ENCODE assay signal across 1 cellular context in genomic region chr2:63840081-63840784, GRCh38.
A peak's percentile ranks its signal among the peaks of the same experiment; 100 is the strongest.
TF ChIP-seq lines count a peak whose summit lies in the region.

No MANE protein-coding gene starts in this region.

TF ChIP-seq in HepG2, 621 proteins besides CTCF, POLR2A, EP300 and RAD21 (continued from another document and continues in another):
- TF ChIP-seq SIN3A (IDR thresholded peaks at IDR 0.05; ENCODE audit: borderline replicate concordance, low read depth, low read length), result peak; percentile 96; the same call in 1 of the 2 replicates
- no peak for TF ChIP-seq ZBED4 (CRISPR knock-in tag; IDR thresholded peaks at IDR 0.05; ENCODE audit: borderline replicate concordance)
- TF ChIP-seq KIAA2018 (CRISPR knock-in tag; IDR thresholded peaks at IDR 0.05; ENCODE audit: borderline replicate concordance), result 0 out of 2 replicates have a peak, but pooled peaks have one; percentile 83
- no peak for TF ChIP-seq RFXANK (CRISPR knock-in tag; IDR thresholded peaks at IDR 0.05)
- TF ChIP-seq ZNF720 (CRISPR knock-in tag; IDR thresholded peaks at IDR 0.05), result no peak
- TF ChIP-seq ARNT2 (CRISPR knock-in tag; IDR thresholded peaks at IDR 0.05; ENCODE audit: low read depth), result peak; percentile 89; the same call in 1 of the 2 replicates
- no peak for TF ChIP-seq ZSCAN22 (CRISPR knock-in tag; IDR thresholded peaks at IDR 0.05)
- TF ChIP-seq ATF7-NPFF (CRISPR knock-in tag; IDR thresholded peaks at IDR 0.05; ENCODE audit: low read depth), result peak; percentile 51
- TF ChIP-seq SNAPC2 (CRISPR knock-in tag; IDR thresholded peaks at IDR 0.05), result peak; percentile 94
- TF ChIP-seq, protein P1, sequence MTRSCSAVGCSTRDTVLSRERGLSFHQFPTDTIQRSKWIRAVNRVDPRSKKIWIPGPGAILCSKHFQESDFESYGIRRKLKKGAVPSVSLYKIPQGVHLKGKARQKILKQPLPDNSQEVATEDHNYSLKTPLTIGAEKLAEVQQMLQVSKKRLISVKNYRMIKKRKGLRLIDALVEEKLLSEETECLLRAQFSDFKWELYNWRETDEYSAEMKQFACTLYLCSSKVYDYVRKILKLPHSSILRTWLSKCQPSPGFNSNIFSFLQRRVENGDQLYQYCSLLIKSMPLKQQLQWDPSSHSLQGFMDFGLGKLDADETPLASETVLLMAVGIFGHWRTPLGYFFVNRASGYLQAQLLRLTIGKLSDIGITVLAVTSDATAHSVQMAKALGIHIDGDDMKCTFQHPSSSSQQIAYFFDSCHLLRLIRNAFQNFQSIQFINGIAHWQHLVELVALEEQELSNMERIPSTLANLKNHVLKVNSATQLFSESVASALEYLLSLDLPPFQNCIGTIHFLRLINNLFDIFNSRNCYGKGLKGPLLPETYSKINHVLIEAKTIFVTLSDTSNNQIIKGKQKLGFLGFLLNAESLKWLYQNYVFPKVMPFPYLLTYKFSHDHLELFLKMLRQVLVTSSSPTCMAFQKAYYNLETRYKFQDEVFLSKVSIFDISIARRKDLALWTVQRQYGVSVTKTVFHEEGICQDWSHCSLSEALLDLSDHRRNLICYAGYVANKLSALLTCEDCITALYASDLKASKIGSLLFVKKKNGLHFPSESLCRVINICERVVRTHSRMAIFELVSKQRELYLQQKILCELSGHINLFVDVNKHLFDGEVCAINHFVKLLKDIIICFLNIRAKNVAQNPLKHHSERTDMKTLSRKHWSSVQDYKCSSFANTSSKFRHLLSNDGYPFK (CRISPR knock-in tag; IDR thresholded peaks at IDR 0.05; ENCODE audit: borderline replicate concordance), result no peak
- peak; percentile 54; the same call in 1 of the 2 replicates for TF ChIP-seq NRL (CRISPR knock-in tag; IDR thresholded peaks at IDR 0.05; ENCODE audit: borderline replicate concordance)
- TF ChIP-seq GABPA (IDR thresholded peaks at IDR 0.05; ENCODE audit: low read depth, low read length), result no peak
- no peak for TF ChIP-seq GABPA (CRISPR knock-in tag; IDR thresholded peaks at IDR 0.05; ENCODE audit: low read depth)
- TF ChIP-seq PHF20 (CRISPR knock-in tag; IDR thresholded peaks at IDR 0.05), result peak; percentile 23; the same call in 1 of the 2 replicates
- TF ChIP-seq ZNF343 (CRISPR knock-in tag; IDR thresholded peaks at IDR 0.05), result 0 out of 2 replicates have a peak, but pooled peaks have one; percentile 44
- TF ChIP-seq ZNF124 (CRISPR knock-in tag; IDR thresholded peaks at IDR 0.05), result no peak
- no peak for TF ChIP-seq ZNF446 (CRISPR knock-in tag; IDR thresholded peaks at IDR 0.05)
- 0 out of 2 replicates have a peak, but pooled peaks have one; percentile 18 for TF ChIP-seq PAWR (CRISPR knock-in tag; IDR thresholded peaks at IDR 0.05; ENCODE audit: borderline replicate concordance)
- TF ChIP-seq RFXAP (CRISPR knock-in tag; IDR thresholded peaks at IDR 0.05; ENCODE audit: borderline replicate concordance), result no peak; the same call in 1 of the 2 replicates
- TF ChIP-seq NFATC3 (CRISPR knock-in tag; IDR thresholded peaks at IDR 0.05), result peak; percentile 74; the same call in 1 of the 2 replicates
- TF ChIP-seq ZNF83 (CRISPR knock-in tag; IDR thresholded peaks at IDR 0.05; ENCODE audit: borderline replicate concordance), result 0 out of 2 replicates have a peak, but pooled peaks have one; percentile 92
- peak; percentile 35; the same call in 1 of the 2 replicates for TF ChIP-seq ZNF362 (CRISPR knock-in tag; IDR thresholded peaks at IDR 0.05; ENCODE audit: borderline replicate concordance)
- peak; percentile 48; the same call in 1 of the 2 replicates for TF ChIP-seq TMF1 (CRISPR knock-in tag; IDR thresholded peaks at IDR 0.05; ENCODE audit: low read depth)
- TF ChIP-seq TARDBP (CRISPR knock-in tag; IDR thresholded peaks at IDR 0.05), result no peak
- TF ChIP-seq ZNF619 (CRISPR knock-in tag; IDR thresholded peaks at IDR 0.05), result no peak
- TF ChIP-seq NAIF1 (CRISPR knock-in tag; IDR thresholded peaks at IDR 0.05; ENCODE audit: borderline replicate concordance), result peak; percentile 75; the same call in 1 of the 2 replicates
- TF ChIP-seq MYPOP (CRISPR knock-in tag; IDR thresholded peaks at IDR 0.05), result no peak; the same call in 1 of the 2 replicates
- TF ChIP-seq GLI4 (CRISPR knock-in tag; IDR thresholded peaks at IDR 0.05; ENCODE audit: borderline replicate concordance), result peak; percentile 52; the same call in 1 of the 2 replicates
- TF ChIP-seq ZNF704 (CRISPR knock-in tag; IDR thresholded peaks at IDR 0.05; ENCODE audit: borderline replicate concordance), result peak; percentile 69; the same call in 1 of the 2 replicates
- TF ChIP-seq ZNF10 (CRISPR knock-in tag; IDR thresholded peaks at IDR 0.05; ENCODE audit: borderline replicate concordance, low read depth), result no peak
- TF ChIP-seq KLF15 (CRISPR knock-in tag; IDR thresholded peaks at IDR 0.05; ENCODE audit: borderline replicate concordance), result peak; percentile 60; the same call in 1 of the 2 replicates
- TF ChIP-seq GZF1 (CRISPR knock-in tag; IDR thresholded peaks at IDR 0.05), result 0 out of 2 replicates have a peak, but pooled peaks have one; percentile 30
- TF ChIP-seq MTA3 (CRISPR knock-in tag; IDR thresholded peaks at IDR 0.05), result no peak
- TF ChIP-seq PTBP1 (IDR thresholded peaks at IDR 0.05; ENCODE audit: low read depth, low read length, poor library complexity, severe bottlenecking), result no peak
- TF ChIP-seq ZBTB38 (CRISPR knock-in tag; IDR thresholded peaks at IDR 0.05), result no peak; the same call in 1 of the 2 replicates
- no peak for TF ChIP-seq ZNF703 (CRISPR knock-in tag; IDR thresholded peaks at IDR 0.05; ENCODE audit: borderline replicate concordance)
- TF ChIP-seq ZBTB4 (CRISPR knock-in tag; IDR thresholded peaks at IDR 0.05; ENCODE audit: borderline replicate concordance), result 0 out of 2 replicates have a peak, but pooled peaks have one; percentile 30
- no peak for TF ChIP-seq ZNF17 (CRISPR knock-in tag; IDR thresholded peaks at IDR 0.05)
